Comparison of ENCODE assay signal across 27 cellular contexts in the genomic region with DNA sequence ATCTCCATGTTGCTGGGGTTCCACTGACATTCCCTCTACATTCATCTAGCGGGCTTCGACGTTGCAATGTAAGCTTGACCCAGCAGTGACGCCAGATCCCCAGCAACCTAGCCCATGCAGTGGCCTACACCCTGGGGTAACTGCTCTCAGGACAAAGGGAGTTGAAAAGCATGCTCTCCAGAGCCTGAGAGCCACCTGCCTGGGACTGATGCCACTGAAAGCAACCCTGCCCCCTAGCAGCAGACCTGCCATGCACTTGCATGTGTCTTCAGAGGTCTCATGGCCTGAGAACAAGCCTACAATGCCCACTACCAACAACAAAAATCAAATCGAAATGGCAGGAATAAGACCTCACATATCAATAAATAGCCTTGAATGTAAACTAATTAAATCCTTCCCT.
"Had no signal": no experiment of that assay in that cellular context is flagged by ENCODE, and none has a peak within 500 bp of the region (broad histone marks: within the 10 kb centered on the region; RNA-seq: fewer than 3 reads in every experiment).

No MANE protein-coding gene starts in this region.

- H3K4me2 ChIP-seq: KMS-11 had no signal

- H3K9ac ChIP-seq: KMS-11 had no signal

- H3K4me1 Mint-ChIP-seq: activated CD4-positive, alpha-beta memory T cell treated with anti-CD3 and anti-CD28 coated beads, Interleukin-2, amount 10 ng/mL, durations not matched to agents 7 days and 5 days; activated CD4-positive, alpha-beta T cell treated with anti-CD3 and anti-CD28 coated beads for 36 hours; activated T-helper 17 cell treated with anti-CD3 and anti-CD28 coated beads, Interleukin-2, amount 50 U/mL, for 72 hours; brain; T-helper 17 cell had no signal

- ATAC-seq: activated CD4-positive, alpha-beta T cell treated with anti-CD3 and anti-CD28 coated beads for 36 hours; activated T-helper 17 cell treated with anti-CD3 and anti-CD28 coated beads, Interleukin-2, amount 50 U/mL, for 72 hours; PC-3; T-helper 17 cell had no signal

- H3K4me3 Mint-ChIP-seq: activated CD4-positive, alpha-beta memory T cell treated with anti-CD3 and anti-CD28 coated beads, Interleukin-2, amount 10 ng/mL, durations not matched to agents 7 days and 5 days; activated CD4-positive, alpha-beta T cell treated with anti-CD3 and anti-CD28 coated beads for 36 hours; activated naive CD4-positive, alpha-beta T cell treated with anti-CD3 and anti-CD28 coated beads for 36 hours; activated naive CD8-positive, alpha-beta T cell; activated T-helper 17 cell treated with anti-CD3 and anti-CD28 coated beads, Interleukin-2, amount 50 U/mL, for 72 hours; brain; T-helper 17 cell had no signal

- DNase-seq: activated CD4-positive, alpha-beta memory T cell treated with anti-CD3 and anti-CD28 coated beads, Interleukin-2, amount 10 ng/mL, durations not matched to agents 7 days and 5 days; activated CD4-positive, alpha-beta T cell treated with anti-CD3 and anti-CD28 coated beads for 36 hours; activated CD4-positive, alpha-beta T cell treated with anti-CD3 and anti-CD28 coated beads, Interleukin-2, amount 50 U/mL, for 1 hour; activated gamma-delta T cell; activated naive CD4-positive, alpha-beta T cell treated with anti-CD3 and anti-CD28 coated beads for 36 hours; activated T-cell treated with anti-CD3 and anti-CD28 coated beads for 4 hours; activated T-cell treated with anti-CD3 and anti-CD28 coated beads, Interleukin-2, amount 50 U/mL, for 48 hours; MG63; MV-4-11; NCI-H1092 treated with DMSO at 0.1 percent for 48 hours; NCI-H1417 treated with DMSO at 0.1 percent for 48 hours; NCI-H1694; NCI-H2029; NCI-H2107; NCI-H2171 treated with DMSO at 0.1 percent for 48 hours; NCI-H226; NCI-H69; PC-3; SHP77 treated with DMSO at 0.1 percent for 48 hours; T-helper 17 cell; T-helper 9 cell had no signal

- FAIRE-seq: astrocyte, RCC 7860 had no signal

- H3K36me3 ChIP-seq: MG63 had no signal

- H3K36me3 Mint-ChIP-seq: activated naive CD8-positive, alpha-beta T cell; brain had no signal

- H3K27ac ChIP-seq: KMS-11 had no signal

- H3K27me3 Mint-ChIP-seq: activated CD4-positive, alpha-beta memory T cell treated with anti-CD3 and anti-CD28 coated beads, Interleukin-2, amount 10 ng/mL, durations not matched to agents 7 days and 5 days; activated CD4-positive, alpha-beta T cell treated with anti-CD3 and anti-CD28 coated beads for 36 hours; activated naive CD8-positive, alpha-beta T cell; activated T-helper 17 cell treated with anti-CD3 and anti-CD28 coated beads, Interleukin-2, amount 50 U/mL, for 72 hours; brain; T-helper 17 cell had no signal

- H3K27ac Mint-ChIP-seq: activated CD4-positive, alpha-beta memory T cell treated with anti-CD3 and anti-CD28 coated beads, Interleukin-2, amount 10 ng/mL, durations not matched to agents 7 days and 5 days; activated CD4-positive, alpha-beta T cell treated with anti-CD3 and anti-CD28 coated beads for 36 hours; activated naive CD4-positive, alpha-beta T cell treated with anti-CD3 and anti-CD28 coated beads for 36 hours; activated naive CD8-positive, alpha-beta T cell; activated T-helper 17 cell treated with anti-CD3 and anti-CD28 coated beads, Interleukin-2, amount 50 U/mL, for 72 hours; brain; T-helper 17 cell had no signal

- H3K9me3 ChIP-seq: MG63 had no signal

- H3K4me3 ChIP-seq: MG63 had no signal
